17 cellular contexts compared by ENCODE assay signal in genomic region chr4:118036336-118036735, GRCh38. TPM values are rescaled to one million over a fixed set of nuclear protein-coding genes. Genes with fewer than 3 reads are reported as not detected.
DNase-seq lines count a peak whose midpoint lies in the region; ATAC-seq and TF ChIP-seq lines count a peak whose summit lies in the region.
"Had no signal": no experiment of that assay in that cellular context is flagged by ENCODE, and none has a peak within 500 bp of the region (broad histone marks: within the 10 kb centered on the region; RNA-seq: fewer than 3 reads in every experiment).

No MANE protein-coding gene starts in this region.

- H4K20me1 ChIP-seq in DND-41 (ENCODE audit: insufficient read depth, low read length), result peaks cover 3% of the 10 kb centered on the region; the same call in 1 of the 2 replicates

- CTCF ChIA-PET in activated CD4-positive, alpha-beta memory T cell treated with anti-CD3 and anti-CD28 coated beads, Interleukin-2, amount 10 ng/mL, durations not matched to agents 7 days and 5 days (lab: Charles Lee), result no interaction called here

- peak overlapping the region; percentile 64 for H3K4me2 ChIP-seq in DND-41 (ENCODE audit: insufficient read depth, low read length)
- H3K4me2 ChIP-seq: A549 had no signal

- TF ChIP-seq CTCF in DND-41 (IDR thresholded peaks at IDR 0.05; ENCODE audit: borderline replicate concordance, extremely low read depth, low read length, poor library complexity, severe bottlenecking), result no peak

- POLR2A ChIA-PET in activated CD4-positive, alpha-beta memory T cell treated with anti-CD3 and anti-CD28 coated beads, Interleukin-2, amount 10 ng/mL, durations not matched to agents 7 days and 5 days (lab: Charles Lee), result no interaction called here

- no peak overlapping the region for H3K27ac Mint-ChIP-seq in activated CD4-positive, alpha-beta memory T cell treated with anti-CD3 and anti-CD28 coated beads, Interleukin-2, amount 10 ng/mL, durations not matched to agents 7 days and 5 days
- H3K27ac Mint-ChIP-seq: CD14-positive monocyte; CD8-positive, alpha-beta memory T cell had no signal

- H3K4me1 ChIP-seq in DND-41 (ENCODE audit: insufficient read depth, low read length), result peaks cover 64% of the 10 kb centered on the region
- H3K4me1 ChIP-seq: A549, Caco-2 had no signal

- peak overlapping the region; percentile 91 for H3K27ac ChIP-seq in DND-41 (ENCODE audit: low read length)
- H3K27ac ChIP-seq: A549 had no signal

- peaks cover 7% of the 10 kb centered on the region for H3K4me1 Mint-ChIP-seq in activated CD4-positive, alpha-beta memory T cell treated with anti-CD3 and anti-CD28 coated beads, Interleukin-2, amount 10 ng/mL, durations not matched to agents 7 days and 5 days

- H3K4me3 Mint-ChIP-seq in activated CD4-positive, alpha-beta memory T cell treated with anti-CD3 and anti-CD28 coated beads, Interleukin-2, amount 10 ng/mL, durations not matched to agents 7 days and 5 days, result no peak overlapping the region
- H3K4me3 Mint-ChIP-seq: CD14-positive monocyte; CD8-positive, alpha-beta memory T cell had no signal

- no peaks in the 10 kb centered on the region for H3K27me3 ChIP-seq in DND-41 (ENCODE audit: insufficient read depth, low read length, poor library complexity)

- H3K36me3 ChIP-seq in DND-41 (ENCODE audit: insufficient read depth, low read length), result peaks cover 48% of the 10 kb centered on the region
- H3K36me3 ChIP-seq: HAP-1 had no signal

- peak; percentile 39 for DNase-seq in DND-41
- DNase-seq in Jurkat, Clone E6-1 (ENCODE audit: low read depth, low spot score), result peak; percentile 69
- peak; percentile 1 for DNase-seq in NCI-H748 treated with DMSO at 0.1 percent for 48 hours (lab: John Stamatoyannopoulos, UW)
- peak; percentile 44 for DNase-seq in cerebellar cortex (ENCODE audit: low spot score)
- no peak for DNase-seq in activated CD4-positive, alpha-beta memory T cell treated with anti-CD3 and anti-CD28 coated beads, Interleukin-2, amount 10 ng/mL, durations not matched to agents 7 days and 5 days
- no peak for DNase-seq in left lobe of liver (ENCODE audit: low spot score)
- DNase-seq: Caco-2; CD8-positive, alpha-beta memory T cell; EL; GDM1 had no signal

- H3K27me3 Mint-ChIP-seq in activated CD4-positive, alpha-beta memory T cell treated with anti-CD3 and anti-CD28 coated beads, Interleukin-2, amount 10 ng/mL, durations not matched to agents 7 days and 5 days, result peaks cover 27% of the 10 kb centered on the region

- H3K79me2 ChIP-seq in DND-41 (ENCODE audit: insufficient read depth, low read length), result peaks cover 92% of the 10 kb centered on the region

- H3K9me3 ChIP-seq in DND-41 (ENCODE audit: insufficient read depth, low read length, severe bottlenecking), result peaks cover 8% of the 10 kb centered on the region
- H3K9me3 ChIP-seq: A549, Caco-2, HAP-1 had no signal

- H2AFZ ChIP-seq in DND-41 (ENCODE audit: low read depth, low read length), result no peak overlapping the region

- peak overlapping the region; percentile 97 for H3K9ac ChIP-seq in DND-41 (ENCODE audit: low read depth, low read length)

- peak overlapping the region; percentile 44 to 58 for H3K4me3 ChIP-seq in DND-41 (ENCODE audit: low read depth in 1 of 2, low read length in 2 of 2)
- H3K4me3 ChIP-seq in Jurkat, Clone E6-1 (ENCODE audit: low read length), result peak overlapping the region; percentile 75
- H3K4me3 ChIP-seq: A549, HAP-1, K562 had no signal

- no peaks in the 10 kb centered on the region for H3K36me3 Mint-ChIP-seq in activated CD4-positive, alpha-beta memory T cell treated with anti-CD3 and anti-CD28 coated beads, Interleukin-2, amount 10 ng/mL, durations not matched to agents 7 days and 5 days (ENCODE audit: low read depth)

- H3K9me3 Mint-ChIP-seq in activated CD4-positive, alpha-beta memory T cell treated with anti-CD3 and anti-CD28 coated beads, Interleukin-2, amount 10 ng/mL, durations not matched to agents 7 days and 5 days, result no peaks in the 10 kb centered on the region

- ATAC-seq in DND-41 (ENCODE audit: insufficient read depth, low read depth), result no peak
- ATAC-seq in HG03378 (IDR thresholded peaks at IDR 0.05; ENCODE audit: unreplicated experiment), result no peak
- ATAC-seq in left lobe of liver, result no peak
- ATAC-seq in GM21786 (IDR thresholded peaks at IDR 0.05; ENCODE audit: unreplicated experiment), result no peak
- ATAC-seq: A549, K562 had no signal

RNA-seq across cellular contexts. Expression of gene NDST3, which starts 2.0 kb away (rescaled TPM):
- 26.7 TPM for polyA plus RNA-seq in Jurkat, Clone E6-1 (2012; ENCODE audit: insufficient read depth, insufficient read length)
- total RNA-seq in activated CD4-positive, alpha-beta memory T cell treated with anti-CD3 and anti-CD28 coated beads, Interleukin-2, amount 10 ng/mL, durations not matched to agents 7 days and 5 days, result not detected
- 0.48 TPM for total RNA-seq in left lobe of liver
- total RNA-seq: Caco-2; CD8-positive, alpha-beta memory T cell; K562 had no signal
- polyA plus RNA-seq: A549; BJ; CD14-positive monocyte; CD8-positive, alpha-beta memory T cell; K562 had no signal

Comparison
In these comparisons a context has a peak if more than half of its experiments do, and no peak if none do; other contexts are left out.
1. DNase-seq: peak in DND-41 (single experiment), Jurkat, Clone E6-1 (single experiment), NCI-H748 treated with DMSO at 0.1 percent for 48 hours (single experiment) and cerebellar cortex (single experiment); none in activated CD4-positive, alpha-beta memory T cell treated with anti-CD3 and anti-CD28 coated beads, Interleukin-2, amount 10 ng/mL, durations not matched to agents 7 days and 5 days (single experiment) and left lobe of liver (single experiment).